Comparison of ENCODE assay signal across 8 cellular contexts in genomic region chr6:149233056-149233715, GRCh38.
A peak's percentile ranks its signal among the peaks of the same experiment; 100 is the strongest.
DNase-seq lines count a peak whose midpoint lies in the region; ATAC-seq and TF ChIP-seq lines count a peak whose summit lies in the region.

No MANE protein-coding gene starts in this region.

- no peaks in the 10 kb centered on the region for H3K36me3 ChIP-seq in thyroid gland

- peak; percentile 69 for ATAC-seq in activated CD4-positive, alpha-beta T cell treated with anti-CD3 and anti-CD28 coated beads for 36 hours
- no peak for ATAC-seq in GM21528 (IDR thresholded peaks at IDR 0.05; ENCODE audit: low FRiP score, unreplicated experiment)

- DNase-seq in NCI-H1105 treated with DMSO at 0.1 percent for 48 hours (lab: John Stamatoyannopoulos, UW) (peak; percentile 15), NCI-H1105 (lab: John Stamatoyannopoulos, UW) (no peak), dorsolateral prefrontal cortex (no peak), smooth muscle cell of the brain vasculature (ENCODE audit: low read depth, low spot score) (peak; percentile 45), thyroid gland (no peak), hypothalamus (lab: John Stamatoyannopoulos, UW) (no peak)
- peak; percentile 65 for DNase-seq in activated CD4-positive, alpha-beta T cell treated with anti-CD3 and anti-CD28 coated beads for 36 hours

- no peaks in the 10 kb centered on the region for H3K27me3 Mint-ChIP-seq in activated CD4-positive, alpha-beta T cell treated with anti-CD3 and anti-CD28 coated beads for 36 hours

- CTCF ChIA-PET in activated CD4-positive, alpha-beta T cell treated with anti-CD3 and anti-CD28 coated beads for 36 hours (lab: Charles Lee): interaction anchor here (0.6 kb wide), 1 partner anchor 49 kb away, joined by 7 read pairs; no protein-coding TSS in a partner anchor

- H3K9me3 ChIP-seq in thyroid gland: no peaks in the 10 kb centered on the region

- H3K4me3 ChIP-seq in dorsolateral prefrontal cortex (no peak overlapping the region), thyroid gland (replicated peaks in 1 of 3) (no peak overlapping the region)

- peak overlapping the region; percentile 62 for H3K4me3 Mint-ChIP-seq in activated CD4-positive, alpha-beta T cell treated with anti-CD3 and anti-CD28 coated beads for 36 hours

- H3K27me3 ChIP-seq in dorsolateral prefrontal cortex (no peaks in the 10 kb centered on the region), thyroid gland (no peaks in the 10 kb centered on the region)

- H3K36me3 Mint-ChIP-seq in activated CD4-positive, alpha-beta T cell treated with anti-CD3 and anti-CD28 coated beads for 36 hours (ENCODE audit: low read depth): no peaks in the 10 kb centered on the region

- peaks cover 44% of the 10 kb centered on the region for H3K4me1 Mint-ChIP-seq in activated CD4-positive, alpha-beta T cell treated with anti-CD3 and anti-CD28 coated beads for 36 hours

- peak overlapping the region in 31 of 59 donors; percentile 1 to 80 (median 51) for H3K27ac ChIP-seq in dorsolateral prefrontal cortex
- H3K27ac ChIP-seq in thyroid gland: no peak overlapping the region

- TF ChIP-seq CTCF in dorsolateral prefrontal cortex (IDR thresholded peaks at IDR 0.05 in 54 of 56, conservative IDR thresholded peaks at IDR 0.05 in 2 of 56; ENCODE audit: low read depth in 1 of 56, partially characterized antibody in 56 of 56): no peak
- no peak for TF ChIP-seq CTCF in thyroid gland (IDR thresholded peaks at IDR 0.05)

- POLR2A ChIA-PET in activated CD4-positive, alpha-beta T cell treated with anti-CD3 and anti-CD28 coated beads for 36 hours (lab: Charles Lee): no interaction called here

- peak overlapping the region; percentile 98 for H3K27ac Mint-ChIP-seq in activated CD4-positive, alpha-beta T cell treated with anti-CD3 and anti-CD28 coated beads for 36 hours

- peaks cover 7% of the 10 kb centered on the region for H3K9me3 Mint-ChIP-seq in activated CD4-positive, alpha-beta T cell treated with anti-CD3 and anti-CD28 coated beads for 36 hours (ENCODE audit: low read depth)

- intact Hi-C loops in activated CD4-positive, alpha-beta T cell treated with anti-CD3 and anti-CD28 coated beads for 36 hours (cut with DNase I, micrococcal nuclease): loop anchor here (1.0 to 5.0 kb wide), 4 partner anchors 20 to 151 kb away; no protein-coding TSS in a partner anchor
- intact Hi-C loops in dorsolateral prefrontal cortex (cut with DNase I): no loop called here
- intact Hi-C loops in thyroid gland (cut with DNase I): no loop called here

- no peaks in the 10 kb centered on the region for H3K4me1 ChIP-seq in thyroid gland

- TF ChIP-seq POLR2A in thyroid gland (IDR thresholded peaks at IDR 0.05): no peak

- WGBS in thyroid gland, 2 donors: 89 to 92% methylated on average over 7 of the region's 7 CpGs

Comparison
In these comparisons a context has a peak if more than half of its experiments do, and no peak if none do; other contexts are left out.
1. DNase-seq: peak in NCI-H1105 treated with DMSO at 0.1 percent for 48 hours (single experiment), activated CD4-positive, alpha-beta T cell treated with anti-CD3 and anti-CD28 coated beads for 36 hours (single experiment) and smooth muscle cell of the brain vasculature (single experiment); none in NCI-H1105 (single experiment), dorsolateral prefrontal cortex (0 of 10), thyroid gland (0 of 2) and hypothalamus (0 of 51).
2. H3K27ac ChIP-seq: peak in dorsolateral prefrontal cortex (31 of 59); none in thyroid gland (0 of 3).
3. intact Hi-C loops: an anchor here in activated CD4-positive, alpha-beta T cell treated with anti-CD3 and anti-CD28 coated beads for 36 hours (1.0 to 5.0 kb wide); none called in dorsolateral prefrontal cortex and thyroid gland.